9 cellular contexts compared by ENCODE assay signal in the genomic region with DNA sequence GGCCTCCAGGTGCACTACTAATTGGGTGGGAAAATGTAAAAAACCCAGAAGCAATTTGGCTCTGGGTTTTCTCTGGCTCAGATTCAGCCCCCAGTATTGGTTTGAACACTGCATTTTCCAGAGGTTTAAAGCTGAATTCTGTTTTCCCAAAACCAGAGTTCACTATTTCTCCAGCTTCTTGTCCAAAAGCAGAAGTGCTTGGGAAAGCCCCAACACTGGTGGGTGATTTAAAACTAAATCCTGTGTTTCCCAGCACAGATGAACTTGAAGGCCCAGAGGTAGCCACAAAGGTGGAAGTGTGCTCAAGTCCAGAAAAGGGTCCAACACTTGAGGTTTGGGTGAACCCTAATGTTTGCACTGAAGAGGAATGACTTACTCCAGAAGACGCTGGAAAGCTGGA. TPM values are rescaled to one million over a fixed set of nuclear protein-coding genes. Genes with fewer than 3 reads are reported as not detected.
DNase-seq lines count a peak whose midpoint lies in the region; ATAC-seq and TF ChIP-seq lines count a peak whose summit lies in the region.
"Had no signal": no experiment of that assay in that cellular context is flagged by ENCODE, and none has a peak within 500 bp of the region (broad histone marks: within the 10 kb centered on the region; RNA-seq: fewer than 3 reads in every experiment).

No MANE protein-coding gene starts in this region.

- H3K9me3 Mint-ChIP-seq in CD4-positive, alpha-beta T cell = no peaks in the 10 kb centered on the region
- no peaks in the 10 kb centered on the region for H3K9me3 Mint-ChIP-seq in neural crest cell

- TF ChIP-seq CTCF in CD4-positive, alpha-beta T cell (IDR thresholded peaks at IDR 0.05) = no peak
- TF ChIP-seq CTCF in LNCaP clone FGC (IDR thresholded peaks at IDR 0.05; ENCODE audit: control insufficient read depth, extremely low read depth, insufficient read depth) (no peak), coronary artery (IDR thresholded peaks at IDR 0.05) (no peak), neural crest cell (conservative IDR thresholded peaks at IDR 0.05) (no peak)

- H3K9me3 ChIP-seq in CD4-positive, alpha-beta T cell (ENCODE audit: control insufficient read depth, low read length) = no peaks in the 10 kb centered on the region

- peak overlapping the region; percentile 92 for H3K4me3 Mint-ChIP-seq in CD4-positive, alpha-beta T cell
- peak overlapping the region; percentile 92 for H3K4me3 Mint-ChIP-seq in neural crest cell

- no peak overlapping the region for H3K27ac ChIP-seq in CD4-positive, alpha-beta T cell (ENCODE audit: low read depth, low read length)
- no peak overlapping the region for H3K27ac ChIP-seq in coronary artery

- ATAC-seq in CD4-positive, alpha-beta T cell (ENCODE audit: poor library complexity) = no peak

- no peak for DNase-seq in CD4-positive, alpha-beta T cell
- DNase-seq in LNCaP clone FGC (ENCODE audit: low read depth) = no peak
- DNase-seq in coronary artery (ENCODE audit: low spot score) = no peak
- DNase-seq in neural crest cell (ENCODE audit: low read depth, low spot score) = no peak
- no peak for DNase-seq in stimulated activated naive CD4-positive, alpha-beta T cell (lab: John Stamatoyannopoulos, UW)
- no peak for DNase-seq in anterior cingulate cortex (lab: John Stamatoyannopoulos, UW)
- DNase-seq in NCI-H2171 (lab: John Stamatoyannopoulos, UW) = no peak
- DNase-seq in cortex of kidney (lab: John Stamatoyannopoulos, UW) = no peak
- DNase-seq: stimulated activated CD4-positive, alpha-beta T cell treated with anti-CD3 and anti-CD28 coated beads, Interleukin-4, amount 100 ng/mL, for 1 hour had no signal

- CTCF ChIA-PET in CD4-positive, alpha-beta T cell (lab: Charles Lee) = interaction anchor here (0.6 to 2.0 kb wide), 3 partner anchors 29 to 99 kb away, joined by 3 to 6 read pairs (median 3); a partner anchor contains a TSS

- no peaks in the 10 kb centered on the region for H3K27me3 Mint-ChIP-seq in CD4-positive, alpha-beta T cell
- H3K27me3 Mint-ChIP-seq in neural crest cell (ENCODE audit: low read depth) = no peaks in the 10 kb centered on the region

- peaks cover 59% of the 10 kb centered on the region for H3K36me3 Mint-ChIP-seq in CD4-positive, alpha-beta T cell (ENCODE audit: low read depth)
- peaks cover 21% of the 10 kb centered on the region for H3K36me3 Mint-ChIP-seq in neural crest cell (ENCODE audit: low read depth)

- POLR2A ChIA-PET in CD4-positive, alpha-beta T cell (lab: Charles Lee) = interaction anchor here (0.9 kb wide), 1 partner anchor 351 kb away, joined by 4 read pairs; a partner anchor contains a TSS

- no peaks in the 10 kb centered on the region for H3K27me3 ChIP-seq in CD4-positive, alpha-beta T cell (ENCODE audit: control insufficient read depth, insufficient read depth, low read length)

- peak overlapping the region; percentile 57 for H3K4me3 ChIP-seq in LNCaP clone FGC (ENCODE audit: low read depth, low read length)
- H3K4me3 ChIP-seq in coronary artery = peak overlapping the region; percentile 91

- H3K27ac Mint-ChIP-seq in CD4-positive, alpha-beta T cell = peak overlapping the region; percentile 86
- no peak overlapping the region for H3K27ac Mint-ChIP-seq in neural crest cell (ENCODE audit: unreplicated experiment)

- intact Hi-C loops in CD4-positive, alpha-beta T cell (cut with DNase I, micrococcal nuclease) = loop anchor here (2.0 to 10.0 kb wide), 5 partner anchors 38 to 310 kb away; a partner anchor contains a TSS

- peaks cover 56% of the 10 kb centered on the region for H3K4me1 Mint-ChIP-seq in CD4-positive, alpha-beta T cell (ENCODE audit: low read depth)
- H3K4me1 Mint-ChIP-seq in neural crest cell = peaks cover 45% of the 10 kb centered on the region

RNA-seq across cellular contexts. Expression of a gene that starts 0.7 kb away (rescaled TPM):
- 10 to 100 TPM; 94.3 to 96.5 TPM for total RNA-seq in CD4-positive, alpha-beta T cell
- 142 and 153 TPM in 2 replicates for total RNA-seq in neural crest cell

RNA-seq across cellular contexts. Expression of a gene that starts 1.4 kb away (rescaled TPM):
- total RNA-seq in CD4-positive, alpha-beta T cell = 10 to 100 TPM; 10.6 to 14.8 TPM
- total RNA-seq in neural crest cell = 23.0 and 23.1 TPM in 2 replicates

RNA-seq across cellular contexts. Expression of a gene that starts 38.9 kb away (rescaled TPM):
- total RNA-seq in CD4-positive, alpha-beta T cell = 1 to 10 TPM; 2.0 to 2.8 TPM
- 61.0 and 61.5 TPM in 2 replicates for total RNA-seq in neural crest cell

RNA-seq across cellular contexts. Expression of a gene that starts 39.2 kb away (rescaled TPM):
- 10 to 100 TPM; 54.4 to 55.5 TPM for total RNA-seq in CD4-positive, alpha-beta T cell
- 54.8 and 60.4 TPM in 2 replicates for total RNA-seq in neural crest cell

RNA-seq across cellular contexts. Expression of a gene that starts 56.1 kb away (rescaled TPM):
- 10 to 100 TPM; 30.4 TPM for total RNA-seq in CD4-positive, alpha-beta T cell
- 218 and 225 TPM in 2 replicates for total RNA-seq in neural crest cell

Comparison
In these comparisons a context has a peak if more than half of its experiments do, and no peak if none do; other contexts are left out.
1. RNA of a gene that starts 38.9 kb away (total RNA-seq): 61.0 to 61.5 TPM in neural crest cell; 2.0 to 2.8 TPM in CD4-positive, alpha-beta T cell; every median in the first group is over 10 times any median in the second.